ENCODE assay signal across 27 cellular contexts in the genomic region with DNA sequence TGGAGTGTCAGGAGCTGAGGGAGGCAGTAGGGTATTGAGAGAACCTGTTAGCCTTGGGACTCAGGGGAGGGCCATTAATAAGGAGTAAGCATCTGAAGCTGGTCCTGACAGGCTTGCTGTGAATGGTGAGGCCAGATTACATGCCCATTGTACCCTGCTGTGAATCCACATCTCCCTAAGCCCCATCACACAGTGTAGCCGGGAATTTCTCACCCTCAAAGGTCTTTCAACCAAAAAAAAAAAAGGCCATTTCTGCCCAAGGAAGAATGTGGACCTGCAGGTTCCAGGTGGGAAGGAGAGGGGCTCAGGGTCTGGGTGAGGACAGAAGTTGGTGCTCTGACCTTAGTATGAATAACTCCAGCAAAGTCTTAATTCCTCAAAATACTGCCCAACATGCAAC.
"Had no signal": no experiment of that assay in that cellular context is flagged by ENCODE, and none has a peak within 500 bp of the region (broad histone marks: within the 10 kb centered on the region; RNA-seq: fewer than 3 reads in every experiment).

No MANE protein-coding gene starts in this region.

- H3K4me1 ChIP-seq: lower lobe of right lung, psoas muscle, right lobe of liver had no signal

- H3K36me3 ChIP-seq: heart right ventricle, left lung, lower lobe of right lung, ovary, right lobe of liver, stomach, thyroid gland, transverse colon, upper lobe of left lung, vagina had no signal

- H3K4me3 ChIP-seq: heart right ventricle, hepatocyte, left lung, lower lobe of right lung, ovary, psoas muscle, right lobe of liver, smooth muscle cell, stomach, testis, thyroid gland, transverse colon, upper lobe of left lung, vagina had no signal

- H3K27ac Mint-ChIP-seq: mesothelial cell of epicardium; natural killer cell; stimulated activated memory B cell treated with anti-CD40 and anti-IgM and Interleukin-4, amounts not matched to agents 10 μg/mL and 1 μg/mL and 100 μg/mL, for 72 hours had no signal

- H3K36me3 Mint-ChIP-seq: mesothelial cell of epicardium; naive B cell; natural killer cell; stimulated activated memory B cell treated with anti-CD40 and anti-IgM and Interleukin-4, amounts not matched to agents 10 μg/mL and 1 μg/mL and 100 μg/mL, for 72 hours had no signal

- H3K27ac ChIP-seq: heart right ventricle, hepatocyte, left lung, lower lobe of right lung, ovary, psoas muscle, right lobe of liver, stomach, testis, thyroid gland, transverse colon, upper lobe of left lung, vagina had no signal

- H3K9me3 ChIP-seq: heart right ventricle, left lung, lower lobe of right lung, ovary, psoas muscle, right lobe of liver, stomach, testis, thyroid gland, transverse colon, upper lobe of left lung, vagina had no signal

- H3K4me3 Mint-ChIP-seq: mesothelial cell of epicardium; naive B cell; natural killer cell; stimulated activated memory B cell treated with anti-CD40 and anti-IgM and Interleukin-4, amounts not matched to agents 10 μg/mL and 1 μg/mL and 100 μg/mL, for 72 hours had no signal

- DNase-seq: heart right ventricle; kidney; left colon; left lung; lower lobe of right lung; mammary epithelial cell; mesenchymal stem cell; naive B cell; natural killer cell; ovary; psoas muscle; right lobe of liver; stimulated activated CD4-positive, alpha-beta T cell treated with anti-CD3 and anti-CD28 coated beads, Interleukin-1b, Interleukin-23, amount 100 ng/mL, for 48 hours; stimulated activated CD4-positive, alpha-beta T cell treated with anti-CD3 and anti-CD28 coated beads, Interleukin-2, amount 100 ng/mL, for 48 hours; stimulated activated CD4-positive, alpha-beta T cell treated with anti-CD3 and anti-CD28 coated beads, Interleukin-4, amount 100 ng/mL, for 4 hours; stimulated activated CD8-positive, alpha-beta memory T cell treated with anti-CD3 and anti-CD28 coated beads, Interleukin-4, amount 100 ng/mL, for 48 hours; stimulated activated naive CD8-positive, alpha-beta T cell treated with anti-CD3 and anti-CD28 coated beads, Interleukin-15, Interleukin-2, amounts not matched to agents 100 U/mL and 50 U/mL, for 24 hours; stomach; testis; thyroid gland; transverse colon; upper lobe of left lung had no signal

- H3K9me3 Mint-ChIP-seq: mesothelial cell of epicardium, naive B cell, natural killer cell had no signal

- H3K27me3 ChIP-seq: heart right ventricle, hepatocyte, left lung, ovary, right lobe of liver, stomach, testis, thyroid gland, transverse colon, upper lobe of left lung, vagina had no signal
